ENCODE assay signal across 12 cellular contexts in the genomic region with DNA sequence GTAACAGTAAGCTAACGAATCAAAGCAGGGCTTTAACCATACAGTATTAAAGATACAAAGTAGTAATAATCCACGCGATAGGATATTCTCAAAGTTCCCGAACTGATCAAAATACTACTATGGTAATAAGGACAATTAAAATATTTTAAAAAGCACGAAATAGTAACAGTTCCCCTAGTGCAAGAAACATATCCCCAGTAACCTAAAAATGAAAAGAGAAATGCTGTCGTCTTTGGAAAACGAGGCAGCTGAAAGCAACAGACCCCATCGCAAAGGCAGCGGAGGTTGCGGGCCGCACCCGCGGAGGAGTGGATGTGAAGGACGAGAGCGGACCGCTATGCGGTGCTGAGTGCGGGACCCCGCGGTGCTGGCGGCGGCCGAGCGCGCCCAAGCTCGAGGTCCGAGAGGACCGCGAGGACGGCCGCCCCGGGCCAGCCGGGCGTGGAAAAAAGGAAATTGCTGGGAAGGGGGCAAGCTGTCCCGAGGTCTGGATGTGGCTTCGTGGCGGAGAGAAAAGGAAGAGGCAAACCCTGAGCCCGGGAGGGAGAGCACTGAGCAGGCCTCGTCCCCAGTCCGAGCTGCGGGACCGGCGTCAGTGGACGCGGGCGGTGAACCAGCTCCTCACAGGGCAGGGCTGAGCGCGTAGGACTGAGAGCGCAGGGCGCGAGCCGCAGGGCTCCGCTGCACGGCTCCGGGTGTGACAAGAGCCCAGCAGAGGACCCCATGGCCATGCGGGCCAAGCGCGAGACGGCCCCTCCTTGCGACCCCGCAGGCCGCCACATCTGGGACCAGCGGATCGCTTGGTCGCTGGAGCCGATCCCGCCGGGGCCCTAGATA. TPM values are rescaled to one million over a fixed set of nuclear protein-coding genes. Genes with fewer than 3 reads are reported as not detected.
A peak's percentile ranks its signal among the peaks of the same experiment; 100 is the strongest.
DNase-seq lines count a peak whose midpoint lies in the region; ATAC-seq, FAIRE-seq and TF ChIP-seq lines count a peak whose summit lies in the region.
"Had no signal": no experiment of that assay in that cellular context is flagged by ENCODE, and none has a peak within 500 bp of the region (broad histone marks: within the 10 kb centered on the region; RNA-seq: fewer than 3 reads in every experiment).

No MANE protein-coding gene starts in this region.

- no peaks in the 10 kb centered on the region for H3K9me3 Mint-ChIP-seq in activated naive CD4-positive, alpha-beta T cell treated with anti-CD3 and anti-CD28 coated beads, Interleukin-2, amount 50 U/mL, for 24 hours
- H3K9me3 Mint-ChIP-seq in stimulated activated naive CD8-positive, alpha-beta T cell treated with anti-CD3 and anti-CD28 coated beads, Interleukin-15, amount 100 ng/mL, for 72 hours, result no peaks in the 10 kb centered on the region

- TF ChIP-seq CTCF in astrocyte of the spinal cord (IDR thresholded peaks at IDR 0.05; ENCODE audit: low read depth, low read length), result no peak

- in situ Hi-C loops in astrocyte of the spinal cord (cut with HindIII; ENCODE audit: low sequenced_read_pairs), result no loop called here

- no peak for DNase-seq in activated naive CD4-positive, alpha-beta T cell treated with anti-CD3 and anti-CD28 coated beads, Interleukin-2, amount 50 U/mL, for 16 hours
- DNase-seq in astrocyte of the spinal cord (ENCODE audit: low read depth, low spot score) (peak; percentile 17), mesenteric fat pad (ENCODE audit: low spot score) (peak; percentile 85), GM19239 (ENCODE audit: insufficient read length, low spot score) (no peak), mucosa of gallbladder (ENCODE audit: low spot score) (no peak), DMS79 treated with DMSO at 0.1 percent for 48 hours (lab: John Stamatoyannopoulos, UW) (no peak)
- no peak for DNase-seq in stimulated activated naive CD8-positive, alpha-beta T cell treated with anti-CD3 and anti-CD28 coated beads, Interleukin-15, amount 100 ng/mL, for 72 hours
- DNase-seq: erythroblast, GDM1, GOT3, thyroid gland had no signal

- peaks cover 40% of the 10 kb centered on the region for H3K4me1 Mint-ChIP-seq in activated naive CD4-positive, alpha-beta T cell treated with anti-CD3 and anti-CD28 coated beads, Interleukin-2, amount 50 U/mL, for 24 hours
- H3K4me1 Mint-ChIP-seq in stimulated activated naive CD8-positive, alpha-beta T cell treated with anti-CD3 and anti-CD28 coated beads, Interleukin-15, amount 100 ng/mL, for 72 hours, result peaks cover 51% of the 10 kb centered on the region

- H3K36me3 Mint-ChIP-seq in activated naive CD4-positive, alpha-beta T cell treated with anti-CD3 and anti-CD28 coated beads, Interleukin-2, amount 50 U/mL, for 24 hours, result no peaks in the 10 kb centered on the region

- H3K27me3 Mint-ChIP-seq in activated naive CD4-positive, alpha-beta T cell treated with anti-CD3 and anti-CD28 coated beads, Interleukin-2, amount 50 U/mL, for 24 hours, result peaks cover 60% of the 10 kb centered on the region
- peaks cover 98% of the 10 kb centered on the region for H3K27me3 Mint-ChIP-seq in stimulated activated naive CD8-positive, alpha-beta T cell treated with anti-CD3 and anti-CD28 coated beads, Interleukin-15, amount 100 ng/mL, for 72 hours

- no peak overlapping the region for H3K4me3 ChIP-seq in astrocyte of the spinal cord (ENCODE audit: low read depth, low read length)
- H3K4me3 ChIP-seq: thyroid gland had no signal

- ATAC-seq in stimulated activated naive CD8-positive, alpha-beta T cell treated with anti-CD3 and anti-CD28 coated beads, Interleukin-15, amount 100 ng/mL, for 72 hours, result no peak

- no peak for FAIRE-seq in GM19239 (lab: Jason Lieb, UNC)

- no peak overlapping the region for H3K27ac Mint-ChIP-seq in activated naive CD4-positive, alpha-beta T cell treated with anti-CD3 and anti-CD28 coated beads, Interleukin-2, amount 50 U/mL, for 24 hours
- peak overlapping the region in 1 of 2 donors; percentile 59 for H3K27ac Mint-ChIP-seq in stimulated activated naive CD8-positive, alpha-beta T cell treated with anti-CD3 and anti-CD28 coated beads, Interleukin-15, amount 100 ng/mL, for 72 hours

- H3K4me3 Mint-ChIP-seq in activated naive CD4-positive, alpha-beta T cell treated with anti-CD3 and anti-CD28 coated beads, Interleukin-2, amount 50 U/mL, for 24 hours, result peak overlapping the region; percentile 71
- H3K4me3 Mint-ChIP-seq in stimulated activated naive CD8-positive, alpha-beta T cell treated with anti-CD3 and anti-CD28 coated beads, Interleukin-15, amount 100 ng/mL, for 72 hours, result peak overlapping the region; percentile 37 to 80

RNA-seq across cellular contexts. Expression of gene TBX4, which starts 2.1 kb away (rescaled TPM):
- total RNA-seq in mesenteric fat pad, result 0.19 TPM
- total RNA-seq in mucosa of gallbladder, result 1.6 TPM

RNA-seq across cellular contexts. Expression of gene TBX2, which starts 54.7 kb away (rescaled TPM):
- total RNA-seq in mesenteric fat pad (16.1 TPM), mucosa of gallbladder (33.9 TPM)

Comparison
In these comparisons a context has a peak if more than half of its experiments do, and no peak if none do; other contexts are left out.
1. DNase-seq: peak in astrocyte of the spinal cord (single experiment) and mesenteric fat pad (single experiment); none in activated naive CD4-positive, alpha-beta T cell treated with anti-CD3 and anti-CD28 coated beads, Interleukin-2, amount 50 U/mL, for 16 hours (single experiment), stimulated activated naive CD8-positive, alpha-beta T cell treated with anti-CD3 and anti-CD28 coated beads, Interleukin-15, amount 100 ng/mL, for 72 hours (0 of 2), GM19239 (single experiment), mucosa of gallbladder (single experiment) and DMS79 treated with DMSO at 0.1 percent for 48 hours (single experiment).